Comparison of ENCODE assay signal across 8 cellular contexts in the genomic region with DNA sequence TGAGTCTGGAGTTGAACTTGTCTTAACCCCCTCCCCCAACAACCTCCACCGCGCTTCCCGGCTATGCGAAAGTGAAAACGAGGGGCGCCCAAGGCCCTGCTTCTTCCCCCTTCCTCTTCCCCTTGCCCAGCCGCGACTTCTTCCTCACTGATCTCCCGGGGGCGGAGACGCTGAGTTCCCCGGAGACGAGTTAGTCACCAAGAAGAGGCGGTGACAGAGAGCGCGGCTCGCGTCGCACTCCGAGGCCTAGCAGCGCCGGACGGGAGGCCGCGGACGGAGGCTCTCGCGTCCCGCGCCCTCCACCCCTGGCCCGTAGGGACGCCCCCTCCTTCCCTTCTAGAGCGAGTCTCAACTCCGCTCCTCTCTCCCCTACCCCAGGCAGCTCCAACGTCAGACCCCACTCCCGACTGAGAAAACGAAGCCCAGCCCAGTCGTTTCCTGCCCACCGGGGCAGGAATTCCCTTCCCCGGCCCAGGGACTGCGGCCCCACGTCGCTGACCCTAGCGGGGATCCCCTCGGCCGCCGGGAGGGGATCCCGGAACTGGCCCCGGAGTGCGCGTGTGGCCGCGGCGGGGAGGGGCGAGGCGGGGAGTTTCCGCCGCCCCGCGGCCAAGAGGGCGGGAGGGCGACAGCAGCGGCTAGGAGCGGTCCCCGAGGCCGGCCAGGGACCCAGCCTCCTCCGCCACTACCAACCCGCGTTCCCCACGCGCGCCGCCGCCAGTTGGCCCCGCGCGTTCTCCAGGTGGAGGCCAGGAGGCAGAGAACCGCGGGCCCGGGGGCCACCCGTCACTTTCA. TPM values are rescaled to one million over a fixed set of nuclear protein-coding genes. Genes with fewer than 3 reads are reported as not detected.
DNase-seq lines count a peak whose midpoint lies in the region; ATAC-seq and TF ChIP-seq lines count a peak whose summit lies in the region.

No MANE protein-coding gene starts in this region.

- ATAC-seq in GM18858 (IDR thresholded peaks at IDR 0.05; ENCODE audit: unreplicated experiment) = peak; percentile 48
- ATAC-seq in HG03060 (IDR thresholded peaks at IDR 0.05; ENCODE audit: low read depth, unreplicated experiment) = peak; percentile 36
- ATAC-seq in activated CD4-positive, alpha-beta T cell treated with anti-CD3 and anti-CD28 coated beads for 36 hours = peak; percentile 82
- ATAC-seq in left colon = peak; percentile 81

- intact Hi-C loops in activated CD4-positive, alpha-beta T cell treated with anti-CD3 and anti-CD28 coated beads for 36 hours (cut with DNase I, micrococcal nuclease) = loop anchor here (1.0 to 10.0 kb wide), 14 partner anchors 30 to 931 kb away; partner anchors contain the start of genes FAM177A1 (in 2 of the 2), NFKBIA (in 2 of the 2), PRORP (in 2 of the 2) and SRP54 (in 2 of the 2)
- intact Hi-C loops in left colon (cut with DNase I, micrococcal nuclease) = no loop called here

- no peaks in the 10 kb centered on the region for H3K9me3 Mint-ChIP-seq in activated CD4-positive, alpha-beta T cell treated with anti-CD3 and anti-CD28 coated beads for 36 hours (ENCODE audit: low read depth)
- H3K9me3 Mint-ChIP-seq in chondrocyte (ENCODE audit: low read depth) = no peaks in the 10 kb centered on the region

- H3K9me3 ChIP-seq in AG04450 (ENCODE audit: control insufficient read depth, insufficient read depth, low read length) = no peaks in the 10 kb centered on the region; the same call in 1 of the 2 replicates

- H3K4me3 Mint-ChIP-seq in activated CD4-positive, alpha-beta T cell treated with anti-CD3 and anti-CD28 coated beads for 36 hours = peak overlapping the region; percentile 99
- peak overlapping the region; percentile 96 for H3K4me3 Mint-ChIP-seq in chondrocyte (ENCODE audit: unreplicated experiment)

- no peak for TF ChIP-seq CTCF in AG04450 (IDR thresholded peaks at IDR 0.05; ENCODE audit: low read depth, low read length)
- TF ChIP-seq CTCF in chondrocyte (IDR thresholded peaks at IDR 0.05) = no peak

- CTCF ChIA-PET in AG04450 (lab: Charles Lee) = interaction anchor here (1.6 kb wide), 2 partner anchors 13 to 108 kb away, joined by 3 to 5 read pairs; no protein-coding TSS in a partner anchor
- CTCF ChIA-PET in activated CD4-positive, alpha-beta T cell treated with anti-CD3 and anti-CD28 coated beads for 36 hours (lab: Charles Lee) = interaction anchor here (0.5 to 0.6 kb wide), 2 partner anchors 53 to 177 kb away, joined by 3 to 4 read pairs; no protein-coding TSS in a partner anchor

- peak overlapping the region; percentile 100 for H3K27ac Mint-ChIP-seq in activated CD4-positive, alpha-beta T cell treated with anti-CD3 and anti-CD28 coated beads for 36 hours
- peak overlapping the region; percentile 99 for H3K27ac Mint-ChIP-seq in chondrocyte (ENCODE audit: unreplicated experiment)

- H3K27ac ChIP-seq in AG04450 (ENCODE audit: low read depth, low read length) = peak overlapping the region; percentile 90

- H3K4me3 ChIP-seq in AG04450 (ENCODE audit: low read depth, low read length) = peak overlapping the region; percentile 80

- peaks cover 40% of the 10 kb centered on the region for H3K4me1 Mint-ChIP-seq in activated CD4-positive, alpha-beta T cell treated with anti-CD3 and anti-CD28 coated beads for 36 hours
- peaks cover 33% of the 10 kb centered on the region for H3K4me1 Mint-ChIP-seq in chondrocyte (ENCODE audit: low read depth)

- no peaks in the 10 kb centered on the region for H3K27me3 ChIP-seq in AG04450 (ENCODE audit: control insufficient read depth, insufficient read depth, low read length)

- DNase-seq in AG04450 (ENCODE audit: low read depth, low spot score) = no peak
- peak; percentile 87 for DNase-seq in NCI-H345 (lab: John Stamatoyannopoulos, UW)
- peak; percentile 94 for DNase-seq in activated CD4-positive, alpha-beta T cell treated with anti-CD3 and anti-CD28 coated beads for 36 hours
- no peak for DNase-seq in chondrocyte (ENCODE audit: low spot score)
- peak; percentile 85 for DNase-seq in left colon
- peak; percentile 86 for DNase-seq in stimulated activated CD4-positive, alpha-beta T cell treated with anti-CD3 and anti-CD28 coated beads, Interleukin-2, amount 100 ng/mL, for 4 hours (ENCODE audit: low read depth)

- POLR2A ChIA-PET in AG04450 (lab: Yijun Ruan, JAX) = interaction anchor here (0.6 to 1.2 kb wide), 2 partner anchors 34 to 223 kb away, joined by 4 to 5 read pairs; no protein-coding TSS in a partner anchor
- POLR2A ChIA-PET in activated CD4-positive, alpha-beta T cell treated with anti-CD3 and anti-CD28 coated beads for 36 hours (lab: Charles Lee) = interaction anchor here (0.6 to 1.6 kb wide), 4 partner anchors 16 to 109 kb away, joined by 3 to 4 read pairs (median 3); partner anchors contain the start of gene SRP54

- peaks cover 30% of the 10 kb centered on the region for H3K36me3 Mint-ChIP-seq in activated CD4-positive, alpha-beta T cell treated with anti-CD3 and anti-CD28 coated beads for 36 hours (ENCODE audit: low read depth)
- H3K36me3 Mint-ChIP-seq in chondrocyte (ENCODE audit: low read depth) = no peaks in the 10 kb centered on the region

- H3K27me3 Mint-ChIP-seq in activated CD4-positive, alpha-beta T cell treated with anti-CD3 and anti-CD28 coated beads for 36 hours = no peaks in the 10 kb centered on the region
- H3K27me3 Mint-ChIP-seq in chondrocyte (ENCODE audit: low read depth) = no peaks in the 10 kb centered on the region

RNA-seq across cellular contexts. Expression of gene BAZ1A, which starts 1.4 kb away (rescaled TPM):
- polyA plus RNA-seq in AG04450 (2011; rRNA removed) = 22.6 and 31.5 TPM in 2 replicates
- polyA minus RNA-seq in AG04450 (2011; rRNA and poly(A)+ RNA removed) = 12.4 and 22.4 TPM in 2 replicates
- total RNA-seq in activated CD4-positive, alpha-beta T cell treated with anti-CD3 and anti-CD28 coated beads for 36 hours = 10 to 100 TPM; 53.9 to 75.2 TPM
- total RNA-seq in chondrocyte (22.5 to 27.0 TPM (median 25.0 TPM) in 3 replicates), left colon (10 to 100 TPM; 29.1 to 36.1 TPM)

Comparison
In these comparisons a context has a peak if more than half of its experiments do, and no peak if none do; other contexts are left out.
1. DNase-seq: peak in NCI-H345 (single experiment), activated CD4-positive, alpha-beta T cell treated with anti-CD3 and anti-CD28 coated beads for 36 hours (single experiment), left colon (2 of 2) and stimulated activated CD4-positive, alpha-beta T cell treated with anti-CD3 and anti-CD28 coated beads, Interleukin-2, amount 100 ng/mL, for 4 hours (single experiment); none in AG04450 (single experiment) and chondrocyte (single experiment).
2. intact Hi-C loops: an anchor here in activated CD4-positive, alpha-beta T cell treated with anti-CD3 and anti-CD28 coated beads for 36 hours (1.0 to 10.0 kb wide); none called in left colon.
3. Peak in every context shown above with its lines, with median percentiles within 50 percentile points of each other: ATAC-seq.